Comparison of ENCODE assay signal across 18 cellular contexts in the genomic region with DNA sequence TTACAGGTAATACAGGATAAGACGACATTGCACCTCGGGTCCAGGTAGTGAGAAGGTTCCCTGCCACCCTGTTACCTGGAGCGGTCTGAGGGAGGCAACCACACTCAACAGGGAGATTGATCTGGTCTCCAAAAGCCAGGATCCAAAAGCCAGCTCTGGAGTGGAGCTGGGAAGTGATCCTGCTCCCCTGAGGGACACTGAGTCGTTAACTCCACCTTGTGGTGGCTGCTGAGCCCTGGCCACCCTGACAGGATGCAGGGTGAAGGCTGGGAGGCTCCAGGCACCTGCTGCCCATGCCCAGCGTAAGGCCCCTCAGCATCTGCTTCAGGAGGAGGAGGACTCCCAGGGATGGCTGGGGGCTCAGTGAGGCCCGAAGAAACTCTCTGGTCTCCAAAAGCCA. TPM values are rescaled to one million over a fixed set of nuclear protein-coding genes. Genes with fewer than 3 reads are reported as not detected.
DNase-seq lines count a peak whose midpoint lies in the region; ATAC-seq, FAIRE-seq and TF ChIP-seq lines count a peak whose summit lies in the region.
"Had no signal": no experiment of that assay in that cellular context is flagged by ENCODE, and none has a peak within 500 bp of the region (broad histone marks: within the 10 kb centered on the region; RNA-seq: fewer than 3 reads in every experiment).

No MANE protein-coding gene starts in this region.

- FAIRE-seq in frontal cortex (lab: Jason Lieb, UNC), result no peak

- peak; percentile 91 to 92 for TF ChIP-seq RAD21 in liver (IDR thresholded peaks at IDR 0.05)

- no peaks in the 10 kb centered on the region for H3K27me3 Mint-ChIP-seq in activated CD4-positive, alpha-beta T cell treated with anti-CD3 and anti-CD28 coated beads, Interleukin-2, amount 10 ng/mL, durations not matched to agents 24 days and 14 days

- H3K27ac Mint-ChIP-seq in activated CD4-positive, alpha-beta T cell treated with anti-CD3 and anti-CD28 coated beads, Interleukin-2, amount 10 ng/mL, durations not matched to agents 24 days and 14 days, result no peak overlapping the region
- H3K27ac Mint-ChIP-seq: activated B cell treated with CpG ODN at 0.5 μM for 24 hours; naive thymus-derived CD8-positive, alpha-beta T cell; T-helper 1 cell treated with Interleukin-12 subunit alpha and Interleukin-12 subunit beta and Interleukin-4 antibody, amounts not matched to agents 30 μg/mL and 1 μg/mL, for 36 hours had no signal

- TF ChIP-seq CTCF in fibroblast of villous mesenchyme (IDR thresholded peaks at IDR 0.05; ENCODE audit: insufficient read depth, low read depth, low read length), result peak; percentile 21
- peak; percentile 72 for TF ChIP-seq CTCF in liver (IDR thresholded peaks at IDR 0.05; ENCODE audit: low read depth, low read length, missing input control)

- H3K9me3 ChIP-seq in liver (ENCODE audit: control insufficient read depth in 4 of 4, low read length in 3 of 4), result no peaks in the 10 kb centered on the region
- H3K9me3 ChIP-seq: testis had no signal

- H3K9me3 Mint-ChIP-seq in activated CD4-positive, alpha-beta T cell treated with anti-CD3 and anti-CD28 coated beads, Interleukin-2, amount 10 ng/mL, durations not matched to agents 24 days and 14 days, result no peaks in the 10 kb centered on the region
- H3K9me3 Mint-ChIP-seq: naive thymus-derived CD8-positive, alpha-beta T cell; T-helper 1 cell treated with Interleukin-12 subunit alpha and Interleukin-12 subunit beta and Interleukin-4 antibody, amounts not matched to agents 30 μg/mL and 1 μg/mL, for 36 hours had no signal

- 42% methylated on average over 6 of the region's 6 CpGs for WGBS in liver

- intact Hi-C loops in activated CD4-positive, alpha-beta T cell treated with anti-CD3 and anti-CD28 coated beads, Interleukin-2, amount 10 ng/mL, durations not matched to agents 24 days and 14 days (cut with micrococcal nuclease), result no loop called here

- peaks cover 0 to 6% (median 0%) of the 10 kb centered on the region in 4 donors for H3K4me1 ChIP-seq in liver (ENCODE audit: control insufficient read depth in 4 of 4, insufficient read depth in 4 of 4, low read length in 3 of 4)
- H3K4me1 ChIP-seq: testis had no signal

- ATAC-seq in GM21528 (IDR thresholded peaks at IDR 0.05; ENCODE audit: low FRiP score, unreplicated experiment) (no peak), HG02610 (IDR thresholded peaks at IDR 0.05; ENCODE audit: unreplicated experiment) (no peak)
- ATAC-seq: naive thymus-derived CD8-positive, alpha-beta T cell had no signal

- H3K4me3 ChIP-seq in fibroblast of villous mesenchyme (ENCODE audit: low read depth, low read length), result no peak overlapping the region
- H3K4me3 ChIP-seq in liver (ENCODE audit: low read depth in 1 of 3, low read length in 3 of 3), result no peak overlapping the region
- H3K4me3 ChIP-seq: cardiac muscle cell, GM23248, lung, skin epidermis, testis had no signal

- H3K36me3 Mint-ChIP-seq in activated CD4-positive, alpha-beta T cell treated with anti-CD3 and anti-CD28 coated beads, Interleukin-2, amount 10 ng/mL, durations not matched to agents 24 days and 14 days (ENCODE audit: low read depth), result no peaks in the 10 kb centered on the region
- H3K36me3 Mint-ChIP-seq: naive thymus-derived CD8-positive, alpha-beta T cell had no signal

- H3K36me3 ChIP-seq in liver (ENCODE audit: control insufficient read depth in 4 of 4, insufficient read depth in 3 of 4, low read depth in 1 of 4, low read length in 3 of 4), result no peaks in the 10 kb centered on the region
- H3K36me3 ChIP-seq: cardiac muscle cell had no signal

- H3K9ac ChIP-seq in liver (ENCODE audit: low read depth in 1 of 2, low read length in 2 of 2), result no peak overlapping the region
- H3K9ac ChIP-seq: GM23248 had no signal

- no peaks in the 10 kb centered on the region for H3K4me1 Mint-ChIP-seq in activated CD4-positive, alpha-beta T cell treated with anti-CD3 and anti-CD28 coated beads, Interleukin-2, amount 10 ng/mL, durations not matched to agents 24 days and 14 days
- H3K4me1 Mint-ChIP-seq: activated B cell treated with CpG ODN at 0.5 μM for 24 hours; naive thymus-derived CD8-positive, alpha-beta T cell had no signal

- H3K27ac ChIP-seq in liver (ENCODE audit: low read depth in 1 of 2, low read length in 2 of 2), result no peak overlapping the region
- H3K27ac ChIP-seq: cardiac muscle cell, GM23248, skin epidermis, testis had no signal

- no peaks in the 10 kb centered on the region for H3K27me3 ChIP-seq in liver (ENCODE audit: control insufficient read depth in 4 of 4, insufficient read depth in 4 of 4, low read length in 3 of 4)
- H3K27me3 ChIP-seq: cardiac muscle cell, testis had no signal

- H3K4me3 Mint-ChIP-seq in activated CD4-positive, alpha-beta T cell treated with anti-CD3 and anti-CD28 coated beads, Interleukin-2, amount 10 ng/mL, durations not matched to agents 24 days and 14 days, result no peak overlapping the region
- H3K4me3 Mint-ChIP-seq: activated B cell treated with CpG ODN at 0.5 μM for 24 hours; naive thymus-derived CD8-positive, alpha-beta T cell; T-helper 1 cell treated with Interleukin-12 subunit alpha and Interleukin-12 subunit beta and Interleukin-4 antibody, amounts not matched to agents 30 μg/mL and 1 μg/mL, for 36 hours had no signal

- DNase-seq in ELR (ENCODE audit: low read depth) (peak; percentile 24), M059J (ENCODE audit: low read depth) (peak; percentile 42), fibroblast of villous mesenchyme (ENCODE audit: low read depth) (no peak), frontal cortex (ENCODE audit: low spot score in 2 of 2) (no peak)
- DNase-seq in activated CD4-positive, alpha-beta T cell treated with anti-CD3 and anti-CD28 coated beads, Interleukin-2, amount 10 ng/mL, durations not matched to agents 24 days and 14 days, result no peak
- DNase-seq: activated B cell treated with CpG ODN at 0.5 μM for 24 hours; activated CD8-positive, alpha-beta memory T cell treated with anti-CD3 and anti-CD28 coated beads for 24 hours; GM23248; naive thymus-derived CD8-positive, alpha-beta T cell; posterior cingulate gyrus; testis had no signal

TF ChIP-seq in liver, 16 proteins besides CTCF, POLR2A, EP300 and RAD21:
- TF ChIP-seq JUND (IDR thresholded peaks at IDR 0.05) (no peak), ATF3 (IDR thresholded peaks at IDR 0.05) (no peak), NR2F2 (IDR thresholded peaks at IDR 0.05) (no peak), GABPA (IDR thresholded peaks at IDR 0.05 in 1 of 2, conservative IDR thresholded peaks at IDR 0.05 in 1 of 2) (no peak), HNF4A (conservative IDR thresholded peaks at IDR 0.05) (peak in 1 of 2 donors; percentile 6), FOXA2 (IDR thresholded peaks at IDR 0.05) (no peak)
- TF ChIP-seq, protein P1, sequence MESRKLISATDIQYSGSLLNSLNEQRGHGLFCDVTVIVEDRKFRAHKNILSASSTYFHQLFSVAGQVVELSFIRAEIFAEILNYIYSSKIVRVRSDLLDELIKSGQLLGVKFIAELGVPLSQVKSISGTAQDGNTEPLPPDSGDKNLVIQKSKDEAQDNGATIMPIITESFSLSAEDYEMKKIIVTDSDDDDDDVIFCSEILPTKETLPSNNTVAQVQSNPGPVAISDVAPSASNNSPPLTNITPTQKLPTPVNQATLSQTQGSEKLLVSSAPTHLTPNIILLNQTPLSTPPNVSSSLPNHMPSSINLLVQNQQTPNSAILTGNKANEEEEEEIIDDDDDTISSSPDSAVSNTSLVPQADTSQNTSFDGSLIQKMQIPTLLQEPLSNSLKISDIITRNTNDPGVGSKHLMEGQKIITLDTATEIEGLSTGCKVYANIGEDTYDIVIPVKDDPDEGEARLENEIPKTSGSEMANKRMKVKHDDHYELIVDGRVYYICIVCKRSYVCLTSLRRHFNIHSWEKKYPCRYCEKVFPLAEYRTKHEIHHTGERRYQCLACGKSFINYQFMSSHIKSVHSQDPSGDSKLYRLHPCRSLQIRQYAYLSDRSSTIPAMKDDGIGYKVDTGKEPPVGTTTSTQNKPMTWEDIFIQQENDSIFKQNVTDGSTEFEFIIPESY (IDR thresholded peaks at IDR 0.05), result no peak
TF ChIP-seq in liver: peak in this region for 1.

RNA-seq across cellular contexts. Expression of gene SLC22A2, which starts 38.7 kb away (rescaled TPM):
- not detected in 2 replicates for total RNA-seq in M059J (2014; rRNA removed; shearing (Covaris generic))
- total RNA-seq in fibroblast of villous mesenchyme (under 0.01 TPM in 2 replicates), liver (not detected), frontal cortex (0.82 TPM)
- not detected for polyA plus RNA-seq in liver
- not detected in 2 replicates for total RNA-seq in activated CD4-positive, alpha-beta T cell treated with anti-CD3 and anti-CD28 coated beads, Interleukin-2, amount 10 ng/mL, durations not matched to agents 24 days and 14 days
- total RNA-seq: activated B cell treated with CpG ODN at 0.5 μM for 24 hours; cardiac muscle cell; GM23248; lung; naive thymus-derived CD8-positive, alpha-beta T cell had no signal
- polyA plus RNA-seq: cardiac muscle cell; GM23248; lung; naive thymus-derived CD8-positive, alpha-beta T cell had no signal

RNA-seq across cellular contexts. Expression of gene SLC22A3, which starts 50.9 kb away (rescaled TPM):
- 0.94 and 1.1 TPM in 2 replicates for total RNA-seq in M059J (2014; rRNA removed; shearing (Covaris generic))
- 1.3 and 10.0 TPM in 2 replicates for total RNA-seq in fibroblast of villous mesenchyme
- total RNA-seq in liver, result 10 to 100 TPM in 1 of 2 donors, 1 to 10 TPM in 1; 7.6 to 40.9 TPM
- 10 to 100 TPM; 15.4 to 23.5 TPM for polyA plus RNA-seq in liver
- not detected in 2 replicates for total RNA-seq in activated CD4-positive, alpha-beta T cell treated with anti-CD3 and anti-CD28 coated beads, Interleukin-2, amount 10 ng/mL, durations not matched to agents 24 days and 14 days
- total RNA-seq in frontal cortex, result 3.3 TPM
- total RNA-seq: activated B cell treated with CpG ODN at 0.5 μM for 24 hours; GM23248; naive thymus-derived CD8-positive, alpha-beta T cell had no signal
- polyA plus RNA-seq: cardiac muscle cell; GM23248; naive thymus-derived CD8-positive, alpha-beta T cell had no signal

Comparison
In these comparisons a context has a peak if more than half of its experiments do, and no peak if none do; other contexts are left out.
1. DNase-seq: peak in ELR (single experiment) and M059J (single experiment); none in fibroblast of villous mesenchyme (single experiment), activated CD4-positive, alpha-beta T cell treated with anti-CD3 and anti-CD28 coated beads, Interleukin-2, amount 10 ng/mL, durations not matched to agents 24 days and 14 days (single experiment) and frontal cortex (0 of 2).